Comparison of ENCODE assay signal across 9 cellular contexts in the genomic region with DNA sequence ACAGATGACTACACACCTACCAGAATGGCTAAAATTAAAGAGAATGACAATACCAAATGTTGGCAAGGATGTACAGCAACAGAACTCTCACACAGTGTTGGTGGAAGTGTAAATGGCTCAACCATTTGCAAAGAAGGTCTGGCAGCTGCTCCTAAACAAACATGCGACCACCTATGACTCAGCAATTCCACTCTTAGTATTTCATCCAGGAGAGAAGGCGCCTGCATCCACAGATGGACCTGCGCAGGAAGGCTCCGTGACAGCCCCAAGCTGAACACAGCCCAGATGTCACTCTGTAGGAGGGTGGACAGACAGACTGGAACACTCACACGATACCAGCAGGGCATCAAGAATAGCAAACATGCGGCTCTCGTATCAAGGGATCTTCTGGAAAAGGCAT. TPM values are rescaled to one million over a fixed set of nuclear protein-coding genes. Genes with fewer than 3 reads are reported as not detected.
DNase-seq lines count a peak whose midpoint lies in the region; ATAC-seq and TF ChIP-seq lines count a peak whose summit lies in the region.
"Had no signal": no experiment of that assay in that cellular context is flagged by ENCODE, and none has a peak within 500 bp of the region (broad histone marks: within the 10 kb centered on the region; RNA-seq: fewer than 3 reads in every experiment).

No MANE protein-coding gene starts in this region.

- H3K4me3 Mint-ChIP-seq in HFFc6 (no peak overlapping the region), progenitor cell of endocrine pancreas (ENCODE audit: low read depth) (peak overlapping the region; percentile 48)

- H3K4me1 Mint-ChIP-seq in HFFc6 (ENCODE audit: low read depth) (peaks cover 70% of the 10 kb centered on the region), progenitor cell of endocrine pancreas (ENCODE audit: low read depth) (peaks cover 58% of the 10 kb centered on the region)

- no peaks in the 10 kb centered on the region for H3K9me3 Mint-ChIP-seq in HFFc6
- H3K9me3 Mint-ChIP-seq in progenitor cell of endocrine pancreas (ENCODE audit: low read depth), result no peaks in the 10 kb centered on the region

- no peak for TF ChIP-seq CTCF in HFFc6 (IDR thresholded peaks at IDR 0.05)
- TF ChIP-seq CTCF in progenitor cell of endocrine pancreas (IDR thresholded peaks at IDR 0.05; ENCODE audit: unreplicated experiment), result no peak

- H3K27me3 Mint-ChIP-seq in HFFc6 (ENCODE audit: insufficient read depth) (peaks cover 2% of the 10 kb centered on the region; the same call in 1 of the 2 replicates), progenitor cell of endocrine pancreas (no peaks in the 10 kb centered on the region)

- no peak for DNase-seq in HFFc6
- peak; percentile 96 for DNase-seq in NCI-H69 (lab: John Stamatoyannopoulos, UW)
- peak; percentile 79 to 93 for DNase-seq in dermis microvascular lymphatic vessel endothelial cell (ENCODE audit: low read depth in 2 of 2)
- DNase-seq in progenitor cell of endocrine pancreas (ENCODE audit: low spot score, unreplicated experiment), result no peak
- no peak for DNase-seq in stimulated activated CD4-positive, alpha-beta T cell treated with anti-CD3 and anti-CD28 coated beads, Interleukin-2, amount 100 ng/mL, for 24 hours
- DNase-seq in UCSD-AML1 (lab: John Stamatoyannopoulos, UW; ENCODE audit: unreplicated experiment), result no peak
- DNase-seq: adrenal gland had no signal

- ATAC-seq in GM19467 (IDR thresholded peaks at IDR 0.05; ENCODE audit: unreplicated experiment), result no peak
- ATAC-seq: mucosa of descending colon had no signal

- peaks cover 22% of the 10 kb centered on the region for H3K36me3 Mint-ChIP-seq in HFFc6 (ENCODE audit: low read depth)
- H3K36me3 Mint-ChIP-seq in progenitor cell of endocrine pancreas (ENCODE audit: insufficient read depth), result peaks cover 4% of the 10 kb centered on the region

- H3K27ac Mint-ChIP-seq in HFFc6 (peak overlapping the region; percentile 55), progenitor cell of endocrine pancreas (peak overlapping the region; percentile 91)

RNA-seq across cellular contexts. Expression of gene PTTG1IP, which starts 6.7 kb away (rescaled TPM):
- 100 to 1,000 TPM; 241 to 290 (median 277) TPM for total RNA-seq in HFFc6 (2021; fragmentation: NEBNext Ultra II Directional; extraction: Animal tissue kit (Norgen Biotek cat#: 25700))
- total RNA-seq in dermis microvascular lymphatic vessel endothelial cell, result 256 and 343 TPM in 2 replicates
- 221 and 226 TPM in 2 replicates for total RNA-seq in progenitor cell of endocrine pancreas

RNA-seq across cellular contexts. Expression of gene SUMO3, which starts 48.9 kb away (rescaled TPM):
- total RNA-seq in HFFc6 (2021; fragmentation: NEBNext Ultra II Directional; extraction: Animal tissue kit (Norgen Biotek cat#: 25700)), result 100 to 1,000 TPM; 116 to 160 (median 147) TPM
- total RNA-seq in dermis microvascular lymphatic vessel endothelial cell (72.7 and 86.4 TPM in 2 replicates), progenitor cell of endocrine pancreas (65.0 and 73.5 TPM in 2 replicates)

RNA-seq across cellular contexts. Expression of gene ITGB2, which starts 53.9 kb away (rescaled TPM):
- total RNA-seq in HFFc6 (2021; fragmentation: NEBNext Ultra II Directional; extraction: Animal tissue kit (Norgen Biotek cat#: 25700)), result under 1 TPM in 3 of 6 experiments, not detected in 3; 0.19 to 0.45 (median 0.33) TPM
- total RNA-seq in dermis microvascular lymphatic vessel endothelial cell (0.13 and 0.25 TPM in 2 replicates), progenitor cell of endocrine pancreas (0.41 and 0.47 TPM in 2 replicates)

Comparison
In these comparisons a context has a peak if more than half of its experiments do, and no peak if none do; other contexts are left out.
1. DNase-seq: peak in NCI-H69 (single experiment) and dermis microvascular lymphatic vessel endothelial cell (2 of 2); none in HFFc6 (single experiment), progenitor cell of endocrine pancreas (single experiment), stimulated activated CD4-positive, alpha-beta T cell treated with anti-CD3 and anti-CD28 coated beads, Interleukin-2, amount 100 ng/mL, for 24 hours (0 of 2) and UCSD-AML1 (single experiment).